In genomic region chr15:53979051-53979788, GRCh38 we compare ENCODE assay signal across 17 cellular contexts. TPM values are rescaled to one million over a fixed set of nuclear protein-coding genes. Genes with fewer than 3 reads are reported as not detected.
DNase-seq lines count a peak whose midpoint lies in the region; TF ChIP-seq lines count a peak whose summit lies in the region.
"Had no signal": no experiment of that assay in that cellular context is flagged by ENCODE, and none has a peak within 500 bp of the region (broad histone marks: within the 10 kb centered on the region; RNA-seq: fewer than 3 reads in every experiment).

No MANE protein-coding gene starts in this region.

- DNase-seq in coronary artery (ENCODE audit: low spot score) (no peak), superior temporal gyrus (ENCODE audit: extremely low spot score) (peak; percentile 46), UCSD-AML1 (lab: John Stamatoyannopoulos, UW; ENCODE audit: unreplicated experiment) (no peak), T-helper 1 cell (no peak), NCI-H1417 (lab: John Stamatoyannopoulos, UW) (no peak)
- DNase-seq: activated CD4-positive, alpha-beta memory T cell treated with anti-CD3 and anti-CD28 coated beads, Interleukin-2, amount 10 ng/mL, durations not matched to agents 7 days and 5 days; activated naive CD8-positive, alpha-beta T cell treated with anti-CD3 and anti-CD28 coated beads, Interleukin-2, amount 50 U/mL, for 24 hours; HCEC 1CT; immature natural killer cell; NCI-H1930; NCI-H510A; stimulated activated CD4-positive, alpha-beta T cell treated with anti-CD3 and anti-CD28 coated beads, Interleukin-4, amount 100 ng/mL, for 1 hour; stimulated activated CD8-positive, alpha-beta memory T cell treated with anti-CD3 and anti-CD28 coated beads, Interleukin-4, amount 100 ng/mL, for 48 hours had no signal

- no peak for TF ChIP-seq CTCF in coronary artery (IDR thresholded peaks at IDR 0.05)

- H3K36me3 ChIP-seq in HUES64 (ENCODE audit: insufficient read depth, low read length) (no peaks in the 10 kb centered on the region), muscle layer of duodenum (ENCODE audit: control insufficient read depth in 1 of 2, insufficient read depth in 2 of 2, low read length in 2 of 2) (no peaks in the 10 kb centered on the region)
- H3K36me3 ChIP-seq: BLaER1 treated with 17β-estradiol and CSF1 and Interleukin-3, amounts not matched to agents 10 nM and 100 nM; thyroid gland had no signal

- H3K9me3 ChIP-seq in HUES64 (ENCODE audit: insufficient read depth, low read depth, low read length) (no peaks in the 10 kb centered on the region), muscle layer of duodenum (ENCODE audit: control insufficient read depth in 1 of 2, low read length in 2 of 2) (no peaks in the 10 kb centered on the region)
- H3K9me3 ChIP-seq: thyroid gland had no signal

- H3K4me3 ChIP-seq in HUES64 (ENCODE audit: low read length): peak overlapping the region; percentile 53
- peak overlapping the region; percentile 61 for H3K4me3 ChIP-seq in coronary artery
- peak overlapping the region; percentile 58 to 62 for H3K4me3 ChIP-seq in muscle layer of duodenum (ENCODE audit: low read depth in 1 of 2, low read length in 2 of 2)
- H3K4me3 ChIP-seq: BLaER1 treated with 17β-estradiol and CSF1 and Interleukin-3, amounts not matched to agents 10 nM and 100 nM had no signal

- H3K4me1 ChIP-seq in HUES64 (ENCODE audit: insufficient read depth, low read length) (no peaks in the 10 kb centered on the region), muscle layer of duodenum (ENCODE audit: control insufficient read depth in 1 of 2, insufficient read depth in 2 of 2, low read length in 2 of 2) (no peaks in the 10 kb centered on the region)
- H3K4me1 ChIP-seq: BLaER1 treated with 17β-estradiol and CSF1 and Interleukin-3, amounts not matched to agents 10 nM and 100 nM had no signal

- H3K27me3 ChIP-seq in HUES64 (ENCODE audit: insufficient read depth, low read length) (peaks cover 35% of the 10 kb centered on the region), muscle layer of duodenum (ENCODE audit: low read depth, low read length) (peaks cover 7% of the 10 kb centered on the region)
- H3K27me3 ChIP-seq: thyroid gland had no signal

- 90% methylated on average over 4 of the region's 4 CpGs for WGBS in HUES64

- H3K27ac ChIP-seq in HUES64 (ENCODE audit: low read depth, low read length) (no peak overlapping the region), coronary artery (no peak overlapping the region), muscle layer of duodenum (ENCODE audit: low read length) (no peak overlapping the region)
- H3K27ac ChIP-seq: BLaER1 treated with 17β-estradiol and CSF1 and Interleukin-3, amounts not matched to agents 10 nM and 100 nM had no signal

- no peak overlapping the region for H3K9ac ChIP-seq in HUES64 (ENCODE audit: low read depth, low read length)
- H3K9ac ChIP-seq: BLaER1 treated with 17β-estradiol and CSF1 and Interleukin-3, amounts not matched to agents 10 nM and 100 nM had no signal

RNA-seq across cellular contexts. Expression of gene UNC13C, which starts 1.0 kb away (rescaled TPM):
- 0.20 TPM for polyA plus RNA-seq in HUES64 (2013, experiment 1 of 2)
- 0.32 TPM for polyA plus RNA-seq in HUES64 (2013, experiment 2 of 2)
- polyA plus RNA-seq: immature natural killer cell had no signal
